ENCODE assay signal across 12 cellular contexts in genomic region chr10:114635101-114635500, GRCh38. TPM values are rescaled to one million over a fixed set of nuclear protein-coding genes. Genes with fewer than 3 reads are reported as not detected.
DNase-seq lines count a peak whose midpoint lies in the region; ATAC-seq, FAIRE-seq and TF ChIP-seq lines count a peak whose summit lies in the region.
"Had no signal": no experiment of that assay in that cellular context is flagged by ENCODE, and none has a peak within 500 bp of the region (broad histone marks: within the 10 kb centered on the region; RNA-seq: fewer than 3 reads in every experiment).

No MANE protein-coding gene starts in this region.

- H4K20me1 ChIP-seq in K562 (replicated peaks; ENCODE audit: control insufficient read depth, insufficient read depth, low read length), result no peaks in the 10 kb centered on the region
- no peaks in the 10 kb centered on the region for H4K20me1 ChIP-seq in keratinocyte (ENCODE audit: control insufficient read depth, extremely low read depth, insufficient read depth, low read length)

- H3K27me3 ChIP-seq in K562 (ENCODE audit: control insufficient read depth in 2 of 2, insufficient read depth in 2 of 2, low read length in 2 of 2) (peaks cover 10 to 27% of the 10 kb centered on the region in 2 experiments), keratinocyte (ENCODE audit: control insufficient read depth, extremely low read depth, insufficient read depth, low read length) (no peaks in the 10 kb centered on the region), stomach (peaks cover 0 to 20% (median 3%) of the 10 kb centered on the region in 3 donors)
- H3K27me3 ChIP-seq in CD4-positive, alpha-beta memory T cell (ENCODE audit: insufficient read depth, low read length), result peaks cover 10% of the 10 kb centered on the region

- no peaks in the 10 kb centered on the region for H3K79me2 ChIP-seq in K562 (ENCODE audit: control insufficient read depth, insufficient read depth, low read length)
- no peaks in the 10 kb centered on the region for H3K79me2 ChIP-seq in keratinocyte (ENCODE audit: control insufficient read depth, insufficient read depth, low read length)

- intact Hi-C loops in K562 (cut with micrococcal nuclease) (no loop called here), stomach (cut with DNase I; ENCODE audit: low total_unique reads) (no loop called here)
- intact Hi-C loops in CD4-positive, alpha-beta memory T cell (cut with micrococcal nuclease), result no loop called here

- peak overlapping the region; percentile 18; the same call in 1 of the 2 replicates for H3K4me2 ChIP-seq in K562 (ENCODE audit: insufficient read depth, low read length)
- H3K4me2 ChIP-seq in keratinocyte (ENCODE audit: control insufficient read depth, extremely low read depth, insufficient read depth, low read depth, low read length), result peak overlapping the region; percentile 51

- TF ChIP-seq EP300 in K562 (IDR thresholded peaks at IDR 0.05; ENCODE audit: low read length) (no peak), stomach (IDR thresholded peaks at IDR 0.05) (no peak)

- no peak for TF ChIP-seq RAD21 in K562 (CRISPR knock-in tag; conservative IDR thresholded peaks at IDR 0.05 in 1 of 2, IDR thresholded peaks at IDR 0.05 in 1 of 2)

- CTCF ChIA-PET in K562 (lab: Yijun Ruan, JAX; ENCODE audit: low intra/inter-chr PET ratio) (no interaction called here), GM10248 (lab: Yijun Ruan, JAX) (interaction anchor here (1.2 to 1.5 kb wide), 2 partner anchors 19 to 186 kb away, joined by 3 read pairs; partner anchors contain the start of gene FHIP2A)
- CTCF ChIA-PET in CD4-positive, alpha-beta memory T cell (lab: Charles Lee; ENCODE audit: partially characterized antibody), result no interaction called here

- in situ Hi-C loops in K562 (cut with MboI), result no loop called here

- H3K9me1 ChIP-seq in K562 (ENCODE audit: control insufficient read depth, insufficient read depth, low read length) (no peaks in the 10 kb centered on the region), keratinocyte (ENCODE audit: control insufficient read depth, extremely low read depth, insufficient read depth, low read length) (peaks cover 2% of the 10 kb centered on the region)

- TF ChIP-seq POLR2A in K562 (conservative IDR thresholded peaks at IDR 0.05) (no peak), stomach (IDR thresholded peaks at IDR 0.05) (no peak)

- WGBS in K562 (ENCODE audit: insufficient coverage, low coverage, missing lambda C conversion rate), result 0% methylated on average over 7 of the region's 7 CpGs
- WGBS in stomach, 5 donors, result 39 to 51% (median 45%) methylated on average over 7 of the region's 7 CpGs

- no peak overlapping the region for H3K27ac Mint-ChIP-seq in CD4-positive, alpha-beta memory T cell
- H3K27ac Mint-ChIP-seq: activated naive CD8-positive, alpha-beta T cell treated with anti-CD3 and anti-CD28 coated beads for 36 hours; naive thymus-derived CD4-positive, alpha-beta T cell had no signal

- H3K9ac ChIP-seq in K562 (ENCODE audit: insufficient read depth in 1 of 2, low read depth in 2 of 2, low read length in 2 of 2) (no peak overlapping the region), keratinocyte (ENCODE audit: control insufficient read depth, extremely low read depth, insufficient read depth, low read length) (no peak overlapping the region)

- H3K36me3 ChIP-seq in K562 (ENCODE audit: control insufficient read depth, insufficient read depth, low read length), result no peaks in the 10 kb centered on the region
- H3K36me3 ChIP-seq in keratinocyte (ENCODE audit: control insufficient read depth in 2 of 2, extremely low read depth in 1 of 2, insufficient read depth in 2 of 2, low read length in 2 of 2), result no peaks in the 10 kb centered on the region
- no peaks in the 10 kb centered on the region for H3K36me3 ChIP-seq in stomach
- H3K36me3 ChIP-seq in CD4-positive, alpha-beta memory T cell (ENCODE audit: insufficient read depth, low read length), result no peaks in the 10 kb centered on the region

- peak; percentile 31 for DNase-seq in NCI-H446 treated with DMSO at 0.1 percent for 48 hours (lab: John Stamatoyannopoulos, UW)
- no peak for DNase-seq in K562 (ENCODE audit: extremely low read depth in 1 of 4, low spot score in 3 of 4)
- DNase-seq in keratinocyte (ENCODE audit: low read depth, low spot score), result no peak
- no peak for DNase-seq in stomach
- no peak for DNase-seq in GM10248 (ENCODE audit: extremely low spot score)
- no peak for DNase-seq in CD4-positive, alpha-beta memory T cell
- DNase-seq: activated naive CD8-positive, alpha-beta T cell treated with anti-CD3 and anti-CD28 coated beads for 36 hours; KBM-7; naive thymus-derived CD4-positive, alpha-beta T cell had no signal

- H3K4me1 ChIP-seq in K562 (replicated peaks in 1 of 2; ENCODE audit: control insufficient read depth in 2 of 2, insufficient read depth in 2 of 2, low read length in 2 of 2) (peaks cover 0 to 5% of the 10 kb centered on the region in 2 experiments; a peak in 2 of 5 replicates), keratinocyte (ENCODE audit: control insufficient read depth, extremely low read depth, insufficient read depth, low read length) (peaks cover 44% of the 10 kb centered on the region), stomach (peaks cover 33 to 60% (median 47%) of the 10 kb centered on the region in 4 donors)
- H3K4me1 ChIP-seq in CD4-positive, alpha-beta memory T cell (ENCODE audit: insufficient read depth, low read length), result peaks cover 18% of the 10 kb centered on the region

- H3K4me3 ChIP-seq in K562, result no peak overlapping the region
- no peak overlapping the region for H3K4me3 ChIP-seq in keratinocyte (ENCODE audit: control insufficient read depth in 2 of 3, extremely low read depth in 1 of 3, insufficient read depth in 2 of 3, low read depth in 1 of 3, low read length in 3 of 3)
- H3K4me3 ChIP-seq in stomach, result no peak overlapping the region
- H3K4me3 ChIP-seq in CD4-positive, alpha-beta memory T cell (ENCODE audit: low read length in 2 of 2), result no peak overlapping the region

- H3K4me1 Mint-ChIP-seq in CD4-positive, alpha-beta memory T cell, result peaks cover 10 to 24% (median 11%) of the 10 kb centered on the region in 4 donors

- POLR2A ChIA-PET in K562 (lab: Yijun Ruan, JAX) (no interaction called here), GM10248 (lab: Yijun Ruan, JAX) (no interaction called here)
- POLR2A ChIA-PET in CD4-positive, alpha-beta memory T cell (lab: Charles Lee; ENCODE audit: partially characterized antibody), result no interaction called here

- no peaks in the 10 kb centered on the region for H3K36me3 Mint-ChIP-seq in CD4-positive, alpha-beta memory T cell
- H3K36me3 Mint-ChIP-seq: activated naive CD8-positive, alpha-beta T cell treated with anti-CD3 and anti-CD28 coated beads for 36 hours; naive thymus-derived CD4-positive, alpha-beta T cell had no signal

- FAIRE-seq in K562 (lab: Jason Lieb, UNC) (no peak), keratinocyte (lab: Jason Lieb, UNC) (peak; percentile 29)
- FAIRE-seq: GM12891 had no signal

- dilution Hi-C loops in keratinocyte (cut with MboI; ENCODE audit: extremely low pct_ligation_motif_present, low sequenced_read_pairs), result no loop called here

- peaks cover 22 to 32% of the 10 kb centered on the region in 2 donors for H3K27me3 Mint-ChIP-seq in CD4-positive, alpha-beta memory T cell

- no TSS peak for BruUV-seq in K562 (replicated peaks; lab: Mats Ljungman, UMichigan)

- no peak overlapping the region; the same call in 2 of the 3 replicates for H3K27ac ChIP-seq in K562 (ENCODE audit: extremely low read depth, low read depth, low read length)
- H3K27ac ChIP-seq in keratinocyte (ENCODE audit: control insufficient read depth, insufficient read depth, low read length), result no peak overlapping the region
- H3K27ac ChIP-seq in stomach, result peak overlapping the region in 4 of 5 donors; percentile 4 to 65 (median 32)
- H3K27ac ChIP-seq in CD4-positive, alpha-beta memory T cell (ENCODE audit: low read depth, low read length), result no peak overlapping the region

- H3K4me3 Mint-ChIP-seq in CD4-positive, alpha-beta memory T cell, result no peak overlapping the region
- H3K4me3 Mint-ChIP-seq: activated naive CD8-positive, alpha-beta T cell treated with anti-CD3 and anti-CD28 coated beads for 36 hours; naive thymus-derived CD4-positive, alpha-beta T cell had no signal

- TF ChIP-seq CTCF in K562 (IDR thresholded peaks at IDR 0.05 in 2 of 3, conservative IDR thresholded peaks at IDR 0.05 in 1 of 3; ENCODE audit: insufficient read depth in 2 of 3, low read depth in 1 of 3, low read length in 3 of 3), result no peak
- TF ChIP-seq CTCF in keratinocyte (optimal IDR thresholded peaks at IDR 0.05 in 1 of 3, IDR thresholded peaks at IDR 0.05 in 1 of 3, conservative IDR thresholded peaks at IDR 0.05 in 1 of 3; ENCODE audit: extremely low read depth in 1 of 3, insufficient read depth in 2 of 3, low read length in 3 of 3), result no peak
- no peak for TF ChIP-seq CTCF in stomach (IDR thresholded peaks at IDR 0.05)
- TF ChIP-seq CTCF in GM10248 (IDR thresholded peaks at IDR 0.05; ENCODE audit: control extremely low read depth, extremely low read depth, low read depth, missing control alignments), result no peak

- 0 out of 2 replicates have a peak overlapping the region, but pooled peaks have one; percentile 24 for H2AFZ ChIP-seq in K562 (ENCODE audit: low read depth, low read length)
- no peak overlapping the region for H2AFZ ChIP-seq in keratinocyte (ENCODE audit: control insufficient read depth, low read length)

- ATAC-seq in K562 (no peak), HG02840 (IDR thresholded peaks at IDR 0.05; ENCODE audit: low FRiP score, unreplicated experiment) (no peak), HG03521 (IDR thresholded peaks at IDR 0.05; ENCODE audit: unreplicated experiment) (no peak)
- ATAC-seq: naive thymus-derived CD4-positive, alpha-beta T cell had no signal

- peaks cover 0 to 2% (median 0%) of the 10 kb centered on the region in 8 donors for H3K9me3 Mint-ChIP-seq in CD4-positive, alpha-beta memory T cell
- H3K9me3 Mint-ChIP-seq: activated naive CD8-positive, alpha-beta T cell treated with anti-CD3 and anti-CD28 coated beads for 36 hours; naive thymus-derived CD4-positive, alpha-beta T cell had no signal

- H3K9me3 ChIP-seq in K562 (replicated peaks; ENCODE audit: control insufficient read depth, insufficient read depth, low read depth, low read length), result no peaks in the 10 kb centered on the region
- no peaks in the 10 kb centered on the region for H3K9me3 ChIP-seq in keratinocyte (ENCODE audit: control insufficient read depth, low read depth, low read length)
- no peaks in the 10 kb centered on the region for H3K9me3 ChIP-seq in stomach
- H3K9me3 ChIP-seq in CD4-positive, alpha-beta memory T cell (ENCODE audit: control insufficient read depth in 1 of 2, low read length in 2 of 2), result no peaks in the 10 kb centered on the region

RNA-seq across cellular contexts. Expression of gene ABLIM1, which starts 23.0 kb away (rescaled TPM):
- 0.23 and 0.69 TPM in 2 replicates for total RNA-seq in K562 (2011; cell fraction: chromatin; rRNA removed; ENCODE audit: low replicate concordance)
- 0.50 and 1.2 TPM in 2 replicates for total RNA-seq in K562 (2011; cell fraction: nucleolus; rRNA removed)
- total RNA-seq in K562 (2011; cell fraction: nucleoplasm; rRNA removed), result 0.69 and 0.73 TPM in 2 replicates
- under 0.01 TPM in 1 of 2 replicates, not detected in the other for total RNA-seq in K562 (2014; rRNA removed)
- total RNA-seq in K562 (2014; rRNA removed; fragmentation: Illumina TruSeq; extraction: Trizol), result not detected in 2 replicates
- total RNA-seq in K562 (2015; rRNA removed; fragmentation: Illumina TruSeq; extraction: Trizol), result not detected in 2 replicates
- total RNA-seq in K562 (2021), result 0.49 and 0.81 TPM in 2 replicates
- 0.05 and 0.14 TPM in 2 replicates for polyA plus RNA-seq in K562 (2011; rRNA removed)
- 0.03 TPM in 1 of 2 replicates, not detected in the other for polyA plus RNA-seq in K562 (2011; cell fraction: cytosol; rRNA removed)
- polyA plus RNA-seq in K562 (2011; cell fraction: nucleus; rRNA removed), result 0.21 TPM in 1 of 2 replicates, not detected in the other
- 0.01 and 0.05 TPM in 2 replicates for polyA plus RNA-seq in K562 (2012)
- polyA plus RNA-seq in K562 (2014; fragmentation: Illumina TruSeq; extraction: Trizol), result not detected in 2 replicates
- polyA plus RNA-seq in K562 (2014; fragmentation: Nextera tagmentation; extraction: Ambion mirVana), result not detected
- polyA plus RNA-seq in K562 (2014; rRNA removed), result 0.03 and 0.07 TPM in 2 replicates
- polyA minus RNA-seq in K562 (2011; rRNA and poly(A)+ RNA removed), result 0.03 and 0.11 TPM in 2 replicates
- polyA minus RNA-seq in K562 (2011; cell fraction: cytosol; rRNA and poly(A)+ RNA removed), result 0.10 and 0.82 TPM in 2 replicates
- polyA minus RNA-seq in K562 (2011; cell fraction: nucleus; rRNA and poly(A)+ RNA removed), result 0.27 TPM in 1 of 2 replicates, not detected in the other
- 47.6 to 91.7 TPM (median 55.2 TPM) in 3 replicates for polyA plus RNA-seq in keratinocyte
- polyA plus RNA-seq in keratinocyte (2011; ENCODE audit: low read depth), result 51.1 TPM
- polyA plus RNA-seq in keratinocyte (2011; cell fraction: cytosol; rRNA removed), result 61.3 and 74.1 TPM in 2 replicates
- polyA plus RNA-seq in keratinocyte (2011; cell fraction: nucleus; rRNA removed), result 69.3 and 88.6 TPM in 2 replicates
- polyA plus RNA-seq in keratinocyte (2012; ENCODE audit: low replicate concordance), result 25.7 and 67.7 TPM in 2 replicates
- polyA minus RNA-seq in keratinocyte, result 76.9 to 204 TPM (median 159 TPM) in 3 replicates
- polyA minus RNA-seq in keratinocyte (2011; cell fraction: cytosol; rRNA and poly(A)+ RNA removed), result 61.8 TPM
- polyA minus RNA-seq in keratinocyte (2011; cell fraction: nucleus; rRNA and poly(A)+ RNA removed), result 73.0 and 119 TPM in 2 replicates
- 100 to 1,000 TPM in 3 of 5 donors, 10 to 100 TPM in 2; 28.1 to 276 (median 198) TPM for total RNA-seq in stomach
- 10 to 100 TPM; 30.2 to 87.2 (median 30.3) TPM for polyA plus RNA-seq in stomach
- total RNA-seq in CD4-positive, alpha-beta memory T cell, result 100 to 1,000 TPM; 197 to 202 TPM
- 100 to 1,000 TPM; 129 to 180 TPM for polyA plus RNA-seq in CD4-positive, alpha-beta memory T cell

Comparison
In these comparisons a context has a peak if more than half of its experiments do, and no peak if none do; other contexts are left out.
1. H3K27ac ChIP-seq: peak in stomach (4 of 5); none in K562 (single experiment), keratinocyte (single experiment) and CD4-positive, alpha-beta memory T cell (single experiment).
2. RNA of gene ABLIM1, which starts 23.0 kb away (polyA plus RNA-seq): 129 to 180 TPM in CD4-positive, alpha-beta memory T cell, 25.7 to 91.7 TPM in keratinocyte and 30.2 to 87.2 TPM in stomach; 0.01 to 0.21 TPM in K562; every median in the first group is over 10 times any median in the second.